22 cellular contexts compared by ENCODE assay signal in genomic region chr12:55670213-55670730, GRCh38. TPM values are rescaled to one million over a fixed set of nuclear protein-coding genes. Genes with fewer than 3 reads are reported as not detected.
DNase-seq lines count a peak whose midpoint lies in the region; ATAC-seq and TF ChIP-seq lines count a peak whose summit lies in the region.
"Had no signal": no experiment of that assay in that cellular context is flagged by ENCODE, and none has a peak within 500 bp of the region (broad histone marks: within the 10 kb centered on the region; RNA-seq: fewer than 3 reads in every experiment).

No MANE protein-coding gene starts in this region.

- H3K36me3 ChIP-seq in testis (ENCODE audit: low read depth, missing control alignments) = no peaks in the 10 kb centered on the region

- no peaks in the 10 kb centered on the region for H3K9me3 ChIP-seq in testis

- no peak overlapping the region for H3K4me3 Mint-ChIP-seq in activated naive CD4-positive, alpha-beta T cell treated with anti-CD3 and anti-CD28 coated beads, Interleukin-2, amount 10 ng/mL, durations not matched to agents 7 days and 5 days

- H3K9me3 Mint-ChIP-seq in activated naive CD4-positive, alpha-beta T cell treated with anti-CD3 and anti-CD28 coated beads, Interleukin-2, amount 10 ng/mL, durations not matched to agents 7 days and 5 days = no peaks in the 10 kb centered on the region

- H3K4me3 ChIP-seq in testis = no peak overlapping the region
- H3K4me3 ChIP-seq: GM23248, K562 had no signal

- no peaks in the 10 kb centered on the region for H3K27me3 ChIP-seq in testis

- ATAC-seq in esophagus mucosa (peak; percentile 35), GM19023 (IDR thresholded peaks at IDR 0.05; ENCODE audit: unreplicated experiment) (no peak), HG03097 (IDR thresholded peaks at IDR 0.05; ENCODE audit: low FRiP score, unreplicated experiment) (no peak)
- ATAC-seq: K562, Right ventricle myocardium inferior had no signal

- TF ChIP-seq CTCF in testis (IDR thresholded peaks at IDR 0.05) = no peak

- H3K4me1 ChIP-seq in testis = no peaks in the 10 kb centered on the region

- peak; percentile 25 for DNase-seq in posterior vena cava (ENCODE audit: low spot score)
- DNase-seq in testis = peak; percentile 12
- DNase-seq in activated naive CD4-positive, alpha-beta T cell treated with anti-CD3 and anti-CD28 coated beads, Interleukin-2, amount 10 ng/mL, durations not matched to agents 7 days and 5 days = no peak
- no peak for DNase-seq in hippocampal formation (lab: John Stamatoyannopoulos, UW)
- DNase-seq: AML-193; COR-L47; GF-D8; GM23248; NCI-H1105; NCI-H1694; NCI-H2081 treated with DMSO at 0.1 percent for 48 hours; NCI-H510A; NCI-H748 treated with DMSO at 0.1 percent for 48 hours; NK-92 treated with Interleukin-12 subunit alpha and Interleukin-12 subunit beta, amount 100 ng/mL, for 24 hours had no signal

- no peaks in the 10 kb centered on the region for H3K4me1 Mint-ChIP-seq in activated naive CD4-positive, alpha-beta T cell treated with anti-CD3 and anti-CD28 coated beads, Interleukin-2, amount 10 ng/mL, durations not matched to agents 7 days and 5 days

- 94 to 97% (median 94%) methylated on average over 2 of the region's 2 CpGs for WGBS in adipose tissue, 3 donors
- whole genome bisulfite sequencing in testis, 2 donors = 90 to 100% methylated on average over 2 of the region's 2 CpGs

- no peak overlapping the region for H3K27ac Mint-ChIP-seq in activated naive CD4-positive, alpha-beta T cell treated with anti-CD3 and anti-CD28 coated beads, Interleukin-2, amount 10 ng/mL, durations not matched to agents 7 days and 5 days

- H3K36me3 Mint-ChIP-seq in activated naive CD4-positive, alpha-beta T cell treated with anti-CD3 and anti-CD28 coated beads, Interleukin-2, amount 10 ng/mL, durations not matched to agents 7 days and 5 days = no peaks in the 10 kb centered on the region

- peaks cover 4% of the 10 kb centered on the region for H3K27me3 Mint-ChIP-seq in activated naive CD4-positive, alpha-beta T cell treated with anti-CD3 and anti-CD28 coated beads, Interleukin-2, amount 10 ng/mL, durations not matched to agents 7 days and 5 days

- intact Hi-C loops in posterior vena cava (cut with DNase I) (no loop called here), testis (cut with DNase I; ENCODE audit: low total_unique reads) (no loop called here)

- H3K27ac ChIP-seq in adipose tissue (ENCODE audit: low read depth, low read length) (peak overlapping the region; percentile 1), testis (no peak overlapping the region)
- H3K27ac ChIP-seq: GM23248 had no signal

- CTCF ChIA-PET in activated naive CD4-positive, alpha-beta T cell treated with anti-CD3 and anti-CD28 coated beads, Interleukin-2, amount 10 ng/mL, durations not matched to agents 7 days and 5 days (lab: Charles Lee) = interaction anchor here (3.3 kb wide), 1 partner anchor 14 kb away, joined by 17 read pairs; no protein-coding TSS in a partner anchor

- TF ChIP-seq POLR2A in testis (IDR thresholded peaks at IDR 0.05) = no peak

RNA-seq across cellular contexts. Expression of gene OR10P1, which starts 33.6 kb away (rescaled TPM):
- polyA plus RNA-seq in adipose tissue (not detected), testis (ENCODE audit: insufficient read depth, low read depth, low replicate concordance) (not detected)
- total RNA-seq in esophagus mucosa (not detected), posterior vena cava (not detected), testis (not detected)
- total RNA-seq: GM23248, K562, OCI-LY7, Right ventricle myocardium inferior, SK-MEL-5 had no signal
- polyA plus RNA-seq: GM23248, K562 had no signal

RNA-seq across cellular contexts. Expression of gene ITGA7, which starts 37.4 kb away (rescaled TPM):
- polyA plus RNA-seq in adipose tissue = 100 to 1,000 TPM in 2 of 3 donors, 10 to 100 TPM in 1; 71.2 to 591 (median 227) TPM
- 6.7 TPM for total RNA-seq in esophagus mucosa
- total RNA-seq in posterior vena cava = 100 to 1,000 TPM; 497 to 570 TPM
- total RNA-seq in testis = 10 to 100 TPM; 26.4 to 30.6 TPM
- 43.3 TPM for polyA plus RNA-seq in testis (ENCODE audit: insufficient read depth, low read depth, low replicate concordance)

RNA-seq across cellular contexts. Expression of gene BLOC1S1, which starts 45.6 kb away (rescaled TPM):
- polyA plus RNA-seq in adipose tissue (100 to 1,000 TPM; 103 to 323 (median 288) TPM), testis (ENCODE audit: insufficient read depth, low read depth, low replicate concordance) (108 TPM)
- total RNA-seq in esophagus mucosa (109 TPM), posterior vena cava (100 to 1,000 TPM; 115 to 118 TPM), testis (100 to 1,000 TPM; 110 to 145 TPM)

RNA-seq across cellular contexts. Expression of gene RDH5, which starts 49.9 kb away (rescaled TPM):
- polyA plus RNA-seq in adipose tissue = 100 to 1,000 TPM in 1 of 3 donors, 10 to 100 TPM in 1, 1 to 10 TPM in 1; 9.1 to 172 (median 48.9) TPM
- total RNA-seq in esophagus mucosa = 0.92 TPM
- total RNA-seq in posterior vena cava = 10 to 100 TPM; 19.2 to 39.7 TPM
- total RNA-seq in testis = 10 to 100 TPM; 15.1 to 18.0 TPM
- 9.8 TPM for polyA plus RNA-seq in testis (ENCODE audit: insufficient read depth, low read depth, low replicate concordance)

RNA-seq across cellular contexts. Expression of gene CD63, which starts 58.5 kb away (rescaled TPM):
- 1,000 to 10,000 TPM in 2 of 3 donors, 100 to 1,000 TPM in 1; 611 to 1,583 (median 1,331) TPM for polyA plus RNA-seq in adipose tissue
- total RNA-seq in esophagus mucosa = 253 TPM
- 1,000 to 10,000 TPM; 1,385 to 1,570 TPM for total RNA-seq in posterior vena cava
- total RNA-seq in testis = 100 to 1,000 TPM; 600 to 668 TPM
- 655 TPM for polyA plus RNA-seq in testis (ENCODE audit: insufficient read depth, low read depth, low replicate concordance)

Comparison
In these comparisons a context has a peak if more than half of its experiments do, and no peak if none do; other contexts are left out.
1. DNase-seq: peak in posterior vena cava (single experiment) and testis (single experiment); none in activated naive CD4-positive, alpha-beta T cell treated with anti-CD3 and anti-CD28 coated beads, Interleukin-2, amount 10 ng/mL, durations not matched to agents 7 days and 5 days (single experiment) and hippocampal formation (0 of 2).
2. RNA of gene ITGA7, which starts 37.4 kb away (total RNA-seq): 497 to 570 TPM in posterior vena cava; 26.4 to 30.6 TPM in testis and 6.7 TPM in esophagus mucosa (single experiment); every median in the first group is over 10 times any median in the second.